Comparison of ENCODE assay signal across 15 cellular contexts in genomic region chr6:131640100-131640499, GRCh38. TPM values are rescaled to one million over a fixed set of nuclear protein-coding genes. Genes with fewer than 3 reads are reported as not detected.
DNase-seq lines count a peak whose midpoint lies in the region; ATAC-seq and TF ChIP-seq lines count a peak whose summit lies in the region.
"Had no signal": no experiment of that assay in that cellular context is flagged by ENCODE, and none has a peak within 500 bp of the region (broad histone marks: within the 10 kb centered on the region; RNA-seq: fewer than 3 reads in every experiment).

No MANE protein-coding gene starts in this region.

- H3K4me1 ChIP-seq in MM.1S (ENCODE audit: low read length) = no peaks in the 10 kb centered on the region
- H3K4me1 ChIP-seq: SJSA1 had no signal

- H3K36me3 ChIP-seq in MM.1S (replicated peaks; ENCODE audit: insufficient read depth, low read length) = no peaks in the 10 kb centered on the region
- H3K36me3 ChIP-seq: SJSA1 had no signal

- H3K9me3 ChIP-seq in MM.1S (replicated peaks; ENCODE audit: insufficient read depth, low read length) = no peaks in the 10 kb centered on the region
- H3K9me3 ChIP-seq: SJSA1 had no signal

- no peaks in the 10 kb centered on the region for H3K36me3 Mint-ChIP-seq in activated naive CD8-positive, alpha-beta T cell treated with anti-CD3 and anti-CD28 coated beads, Interleukin-2, amount 50 U/mL, for 24 hours (ENCODE audit: low read depth)
- H3K36me3 Mint-ChIP-seq in activated naive CD8-positive, alpha-beta T cell treated with anti-CD3 and anti-CD28 coated beads for 36 hours = no peaks in the 10 kb centered on the region

- no peaks in the 10 kb centered on the region for H4K20me1 ChIP-seq in MM.1S (ENCODE audit: insufficient read depth, low read length)

- no peaks in the 10 kb centered on the region for H3K9me2 ChIP-seq in MM.1S (replicated peaks; ENCODE audit: insufficient read depth, low read length)

- H3K27ac ChIP-seq in MM.1S (ENCODE audit: low read length) = no peak overlapping the region
- H3K27ac ChIP-seq: coronary artery, SJSA1 had no signal

- no peak for TF ChIP-seq CTCF in MM.1S (IDR thresholded peaks at IDR 0.05; ENCODE audit: low read length)

- peaks cover 2% of the 10 kb centered on the region for H3K27me3 Mint-ChIP-seq in activated naive CD8-positive, alpha-beta T cell treated with anti-CD3 and anti-CD28 coated beads, Interleukin-2, amount 50 U/mL, for 24 hours
- no peaks in the 10 kb centered on the region for H3K27me3 Mint-ChIP-seq in activated naive CD8-positive, alpha-beta T cell treated with anti-CD3 and anti-CD28 coated beads for 36 hours
- H3K27me3 Mint-ChIP-seq in stimulated activated naive CD8-positive, alpha-beta T cell treated with anti-CD3 and anti-CD28 coated beads, Interleukin-15, amount 100 ng/mL, for 72 hours = no peaks in the 10 kb centered on the region
- H3K27me3 Mint-ChIP-seq: activated naive CD8-positive, alpha-beta T cell had no signal

- no peak overlapping the region for H3K4me3 ChIP-seq in MM.1S (ENCODE audit: low read length)
- H3K4me3 ChIP-seq: coronary artery, SJSA1 had no signal

- peak; percentile 90 for ATAC-seq in activated naive CD8-positive, alpha-beta T cell treated with anti-CD3 and anti-CD28 coated beads, Interleukin-2, amount 50 U/mL, for 24 hours
- ATAC-seq in HG02678 (IDR thresholded peaks at IDR 0.05; ENCODE audit: unreplicated experiment) = peak; percentile 51
- ATAC-seq in stimulated activated naive CD8-positive, alpha-beta T cell treated with anti-CD3 and anti-CD28 coated beads, Interleukin-15, amount 100 ng/mL, for 72 hours = peak; percentile 100
- no peak for ATAC-seq in left colon

- H3K27ac Mint-ChIP-seq in activated naive CD8-positive, alpha-beta T cell treated with anti-CD3 and anti-CD28 coated beads, Interleukin-2, amount 50 U/mL, for 24 hours = no peak overlapping the region
- no peak overlapping the region for H3K27ac Mint-ChIP-seq in activated naive CD8-positive, alpha-beta T cell treated with anti-CD3 and anti-CD28 coated beads for 36 hours
- peak overlapping the region in 1 of 2 donors; percentile 58 for H3K27ac Mint-ChIP-seq in stimulated activated naive CD8-positive, alpha-beta T cell treated with anti-CD3 and anti-CD28 coated beads, Interleukin-15, amount 100 ng/mL, for 72 hours
- H3K27ac Mint-ChIP-seq: activated naive CD8-positive, alpha-beta T cell had no signal

- no peaks in the 10 kb centered on the region for H3K79me2 ChIP-seq in MM.1S (ENCODE audit: low read length)

- no peak overlapping the region for H2AFZ ChIP-seq in MM.1S (ENCODE audit: low read length)

- intact Hi-C loops in left colon (cut with DNase I, micrococcal nuclease) = no loop called here

- H3F3A ChIP-seq in MM.1S (ENCODE audit: insufficient read depth, low read length) = no peaks in the 10 kb centered on the region

- peaks cover 9% of the 10 kb centered on the region for H3K4me1 Mint-ChIP-seq in activated naive CD8-positive, alpha-beta T cell treated with anti-CD3 and anti-CD28 coated beads, Interleukin-2, amount 50 U/mL, for 24 hours
- H3K4me1 Mint-ChIP-seq in activated naive CD8-positive, alpha-beta T cell treated with anti-CD3 and anti-CD28 coated beads for 36 hours = no peaks in the 10 kb centered on the region
- H3K4me1 Mint-ChIP-seq in stimulated activated naive CD8-positive, alpha-beta T cell treated with anti-CD3 and anti-CD28 coated beads, Interleukin-15, amount 100 ng/mL, for 72 hours = no peaks in the 10 kb centered on the region

- no peaks in the 10 kb centered on the region for H3K9me3 Mint-ChIP-seq in activated naive CD8-positive, alpha-beta T cell treated with anti-CD3 and anti-CD28 coated beads, Interleukin-2, amount 50 U/mL, for 24 hours
- no peaks in the 10 kb centered on the region for H3K9me3 Mint-ChIP-seq in activated naive CD8-positive, alpha-beta T cell treated with anti-CD3 and anti-CD28 coated beads for 36 hours
- H3K9me3 Mint-ChIP-seq in stimulated activated naive CD8-positive, alpha-beta T cell treated with anti-CD3 and anti-CD28 coated beads, Interleukin-15, amount 100 ng/mL, for 72 hours = no peaks in the 10 kb centered on the region

- no peak overlapping the region for H3K4me3 Mint-ChIP-seq in activated naive CD8-positive, alpha-beta T cell treated with anti-CD3 and anti-CD28 coated beads, Interleukin-2, amount 50 U/mL, for 24 hours
- no peak overlapping the region for H3K4me3 Mint-ChIP-seq in activated naive CD8-positive, alpha-beta T cell treated with anti-CD3 and anti-CD28 coated beads for 36 hours
- H3K4me3 Mint-ChIP-seq in stimulated activated naive CD8-positive, alpha-beta T cell treated with anti-CD3 and anti-CD28 coated beads, Interleukin-15, amount 100 ng/mL, for 72 hours = no peak overlapping the region
- H3K4me3 Mint-ChIP-seq: activated naive CD8-positive, alpha-beta T cell had no signal

- H3K9ac ChIP-seq in MM.1S (ENCODE audit: low read length) = no peak overlapping the region

- DNase-seq in activated naive CD8-positive, alpha-beta T cell treated with anti-CD3 and anti-CD28 coated beads, Interleukin-2, amount 50 U/mL, for 24 hours = no peak
- DNase-seq in activated naive CD8-positive, alpha-beta T cell treated with anti-CD3 and anti-CD28 coated beads for 36 hours = no peak
- DNase-seq in MM.1S (peak; percentile 20), left colon (no peak), midbrain (lab: John Stamatoyannopoulos, UW) (no peak)
- peak; percentile 14 to 28 for DNase-seq in stimulated activated naive CD8-positive, alpha-beta T cell treated with anti-CD3 and anti-CD28 coated beads, Interleukin-15, amount 100 ng/mL, for 72 hours
- no peak for DNase-seq in stimulated activated CD4-positive, alpha-beta T cell treated with anti-CD3 and anti-CD28 coated beads, Interleukin-15, amount 100 ng/mL, for 24 hours
- DNase-seq: activated CD4-positive, alpha-beta T cell treated with anti-CD3 and anti-CD28 coated beads for 4 hours; NCI-H510A had no signal

- H3K4me2 ChIP-seq in MM.1S (ENCODE audit: low read depth, low read length) = no peak overlapping the region

- no peaks in the 10 kb centered on the region for H3K27me3 ChIP-seq in MM.1S (replicated peaks; ENCODE audit: insufficient read depth, low read length)
- H3K27me3 ChIP-seq: SJSA1 had no signal

RNA-seq across cellular contexts. Expression of gene ENPP3, which starts 3.0 kb away (rescaled TPM):
- total RNA-seq in activated naive CD8-positive, alpha-beta T cell treated with anti-CD3 and anti-CD28 coated beads for 36 hours = under 1 TPM; 0.45 to 0.64 TPM
- 10 to 100 TPM; 16.6 to 21.2 TPM for total RNA-seq in left colon
- total RNA-seq: Daoy, H4 had no signal

RNA-seq across cellular contexts. Expression of gene MED23, which starts 12.1 kb away (rescaled TPM):
- total RNA-seq in activated naive CD8-positive, alpha-beta T cell treated with anti-CD3 and anti-CD28 coated beads for 36 hours = 10 to 100 TPM; 20.8 to 20.9 TPM
- 10 to 100 TPM; 26.5 to 29.5 TPM for total RNA-seq in left colon

Comparison
In these comparisons a context has a peak if more than half of its experiments do, and no peak if none do; other contexts are left out.
1. DNase-seq: peak in MM.1S (single experiment) and stimulated activated naive CD8-positive, alpha-beta T cell treated with anti-CD3 and anti-CD28 coated beads, Interleukin-15, amount 100 ng/mL, for 72 hours (2 of 2); none in activated naive CD8-positive, alpha-beta T cell treated with anti-CD3 and anti-CD28 coated beads, Interleukin-2, amount 50 U/mL, for 24 hours (single experiment), activated naive CD8-positive, alpha-beta T cell treated with anti-CD3 and anti-CD28 coated beads for 36 hours (single experiment), left colon (0 of 2), stimulated activated CD4-positive, alpha-beta T cell treated with anti-CD3 and anti-CD28 coated beads, Interleukin-15, amount 100 ng/mL, for 24 hours (single experiment) and midbrain (single experiment).
2. RNA of gene ENPP3, which starts 3.0 kb away (total RNA-seq): 16.6 to 21.2 TPM in left colon; 0.45 to 0.64 TPM in activated naive CD8-positive, alpha-beta T cell treated with anti-CD3 and anti-CD28 coated beads for 36 hours; every median in the first group is over 10 times any median in the second.